In genomic region chr10:72048450-72049124, GRCh38 we compare ENCODE assay signal across 1 cellular context.
A peak's percentile ranks its signal among the peaks of the same experiment; 100 is the strongest.
TF ChIP-seq lines count a peak whose summit lies in the region.

No MANE protein-coding gene starts in this region.

TF ChIP-seq in K562, 482 proteins besides CTCF, POLR2A, EP300 and RAD21 (continued from another document):
- TF ChIP-seq, protein P1, sequence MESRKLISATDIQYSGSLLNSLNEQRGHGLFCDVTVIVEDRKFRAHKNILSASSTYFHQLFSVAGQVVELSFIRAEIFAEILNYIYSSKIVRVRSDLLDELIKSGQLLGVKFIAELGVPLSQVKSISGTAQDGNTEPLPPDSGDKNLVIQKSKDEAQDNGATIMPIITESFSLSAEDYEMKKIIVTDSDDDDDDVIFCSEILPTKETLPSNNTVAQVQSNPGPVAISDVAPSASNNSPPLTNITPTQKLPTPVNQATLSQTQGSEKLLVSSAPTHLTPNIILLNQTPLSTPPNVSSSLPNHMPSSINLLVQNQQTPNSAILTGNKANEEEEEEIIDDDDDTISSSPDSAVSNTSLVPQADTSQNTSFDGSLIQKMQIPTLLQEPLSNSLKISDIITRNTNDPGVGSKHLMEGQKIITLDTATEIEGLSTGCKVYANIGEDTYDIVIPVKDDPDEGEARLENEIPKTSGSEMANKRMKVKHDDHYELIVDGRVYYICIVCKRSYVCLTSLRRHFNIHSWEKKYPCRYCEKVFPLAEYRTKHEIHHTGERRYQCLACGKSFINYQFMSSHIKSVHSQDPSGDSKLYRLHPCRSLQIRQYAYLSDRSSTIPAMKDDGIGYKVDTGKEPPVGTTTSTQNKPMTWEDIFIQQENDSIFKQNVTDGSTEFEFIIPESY (CRISPR knock-in tag; IDR thresholded peaks at IDR 0.05): peak; percentile 63; the same call in 1 of the 2 replicates
- TF ChIP-seq, protein P2, sequence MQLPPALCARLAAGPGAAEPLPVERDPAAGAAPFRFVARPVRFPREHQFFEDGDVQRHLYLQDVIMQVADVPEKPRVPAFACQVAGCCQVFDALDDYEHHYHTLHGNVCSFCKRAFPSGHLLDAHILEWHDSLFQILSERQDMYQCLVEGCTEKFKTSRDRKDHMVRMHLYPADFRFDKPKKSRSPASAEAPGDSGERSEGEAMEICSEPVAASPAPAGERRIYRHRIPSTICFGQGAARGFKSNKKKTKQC (CRISPR knock-in tag; IDR thresholded peaks at IDR 0.05): no peak
- TF ChIP-seq MTA2 (IDR thresholded peaks at IDR 0.05; ENCODE audit: low read depth) (no peak), ZZZ3 (IDR thresholded peaks at IDR 0.05) (no peak), ZBTB40 (IDR thresholded peaks at IDR 0.05) (no peak), ZBTB40 (CRISPR knock-in tag; IDR thresholded peaks at IDR 0.05) (no peak), MYNN (IDR thresholded peaks at IDR 0.05) (peak; percentile 45; the same call in 1 of the 2 replicates), MYNN (CRISPR knock-in tag; IDR thresholded peaks at IDR 0.05) (no peak), TCF7 (IDR thresholded peaks at IDR 0.05; ENCODE audit: borderline replicate concordance) (peak; percentile 72; the same call in 1 of the 2 replicates), ZNF584 (CRISPR knock-in tag; IDR thresholded peaks at IDR 0.05; ENCODE audit: low read depth) (no peak), GABPB2 (CRISPR knock-in tag; conservative IDR thresholded peaks at IDR 0.05) (no peak), CREB1 (IDR thresholded peaks at IDR 0.05) (no peak), CREB1 (CRISPR knock-in tag; IDR thresholded peaks at IDR 0.05) (peak; percentile 71), NFE2 (IDR thresholded peaks at IDR 0.05; ENCODE audit: low read depth) (0 out of 2 replicates have a peak, but pooled peaks have one; percentile 2), SMARCA4 (IDR thresholded peaks at IDR 0.05) (0 out of 2 replicates have a peak, but pooled peaks have one; percentile 13), ATF3 (IDR thresholded peaks at IDR 0.05) (peak; percentile 79), ATF3 (CRISPR knock-in tag; conservative IDR thresholded peaks at IDR 0.05) (peak; percentile 60; the same call in 1 of the 2 replicates), KLF16 (IDR thresholded peaks at IDR 0.05) (peak; percentile 71), HDGF (IDR thresholded peaks at IDR 0.05) (no peak), SIRT6 (IDR thresholded peaks at IDR 0.05; ENCODE audit: low read depth, low read length) (no peak), CTBP1 (IDR thresholded peaks at IDR 0.05; ENCODE audit: borderline replicate concordance) (peak; percentile 65), MXD1 (CRISPR knock-in tag; IDR thresholded peaks at IDR 0.05; ENCODE audit: borderline replicate concordance, poor library complexity, severe bottlenecking) (no peak), RAD51 (IDR thresholded peaks at IDR 0.05; ENCODE audit: borderline replicate concordance, low read depth) (no peak), MTF1 (CRISPR knock-in tag; IDR thresholded peaks at IDR 0.05; ENCODE audit: borderline replicate concordance) (no peak), STAG1 (CRISPR knock-in tag; IDR thresholded peaks at IDR 0.05; ENCODE audit: borderline replicate concordance) (peak; percentile 98), XRCC5 (IDR thresholded peaks at IDR 0.05; ENCODE audit: low read depth, low read length) (peak; percentile 85), BCL6 (CRISPR knock-in tag; IDR thresholded peaks at IDR 0.05) (no peak), ZFP91 (CRISPR knock-in tag; IDR thresholded peaks at IDR 0.05) (0 out of 2 replicates have a peak, but pooled peaks have one; percentile 14), RB1 (IDR thresholded peaks at IDR 0.05; ENCODE audit: low read depth) (peak; percentile 87; the same call in 1 of the 2 replicates), HMBOX1 (IDR thresholded peaks at IDR 0.05) (peak; percentile 53; the same call in 1 of the 2 replicates), L3MBTL2 (IDR thresholded peaks at IDR 0.05) (peak; percentile 55; the same call in 1 of the 2 replicates), NR4A1 (CRISPR knock-in tag; IDR thresholded peaks at IDR 0.05) (no peak), NR4A1 (tag; IDR thresholded peaks at IDR 0.05) (no peak), MAZ (CRISPR knock-in tag; conservative IDR thresholded peaks at IDR 0.05 in 1 of 2, IDR thresholded peaks at IDR 0.05 in 1 of 2) (peak; percentile 18 to 85; a peak in 2 of 4 replicates), DACH1 (IDR thresholded peaks at IDR 0.05; ENCODE audit: partially characterized antibody) (no peak), JUND (IDR thresholded peaks at IDR 0.05; ENCODE audit: borderline replicate concordance, low read depth, low read length) (peak; percentile 83), JUND (tag; IDR thresholded peaks at IDR 0.05; ENCODE audit: borderline replicate concordance, low read depth, low read length) (no peak; the same call in 2 of the 3 replicates), ZFPM2 (CRISPR knock-in tag; IDR thresholded peaks at IDR 0.05) (no peak), SLC30A9 (CRISPR knock-in tag; IDR thresholded peaks at IDR 0.05) (no peak), TSC22D4 (tag; IDR thresholded peaks at IDR 0.05) (no peak), TBP (optimal IDR thresholded peaks at IDR 0.05; ENCODE audit: low read depth, low read length) (peak; percentile 33), CBFA2T3 (IDR thresholded peaks at IDR 0.05) (no peak), CSDE1 (IDR thresholded peaks at IDR 0.05) (no peak)
- TF ChIP-seq, protein P3, sequence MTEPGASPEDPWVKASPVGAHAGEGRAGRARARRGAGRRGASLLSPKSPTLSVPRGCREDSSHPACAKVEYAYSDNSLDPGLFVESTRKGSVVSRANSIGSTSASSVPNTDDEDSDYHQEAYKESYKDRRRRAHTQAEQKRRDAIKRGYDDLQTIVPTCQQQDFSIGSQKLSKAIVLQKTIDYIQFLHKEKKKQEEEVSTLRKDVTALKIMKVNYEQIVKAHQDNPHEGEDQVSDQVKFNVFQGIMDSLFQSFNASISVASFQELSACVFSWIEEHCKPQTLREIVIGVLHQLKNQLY (CRISPR knock-in tag; conservative IDR thresholded peaks at IDR 0.05): no peak
